In the genomic region with DNA sequence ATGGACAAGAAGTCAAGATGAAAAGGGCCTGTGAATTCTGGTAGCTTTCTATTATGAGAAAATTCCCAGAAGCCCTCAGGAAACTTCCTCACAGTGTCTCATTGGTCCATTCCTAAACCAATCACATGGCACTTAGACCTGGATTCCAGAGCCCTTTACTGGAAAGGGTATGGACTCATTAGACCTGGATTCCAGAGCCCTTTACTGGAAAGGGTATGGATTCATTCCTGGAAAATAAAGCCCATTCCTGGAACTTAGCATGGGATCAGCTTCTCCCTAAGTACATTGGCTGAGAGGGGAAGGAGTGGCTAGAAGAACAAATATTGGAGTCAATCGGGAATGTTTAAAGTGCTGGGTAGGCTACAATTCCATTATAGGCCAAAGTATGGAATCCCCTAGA, we compare ENCODE assay signal across 2 cellular contexts.
TF ChIP-seq lines count a peak whose summit lies in the region.

No MANE protein-coding gene starts in this region.

TF ChIP-seq in GM23338, 12 proteins besides CTCF, POLR2A, EP300 and RAD21 (continues in another document):
- TF ChIP-seq STAT1 (IDR thresholded peaks at IDR 0.05; ENCODE audit: unreplicated experiment) (no peak), ZNF114 (CRISPR knock-in tag; IDR thresholded peaks at IDR 0.05) (no peak), EZH2phosphoT487 (IDR thresholded peaks at IDR 0.05; ENCODE audit: unreplicated experiment) (no peak), EZH2 (IDR thresholded peaks at IDR 0.05; ENCODE audit: low read depth, unreplicated experiment) (no peak), CREB1 (CRISPR knock-in tag; IDR thresholded peaks at IDR 0.05; ENCODE audit: low read depth) (no peak), JUNB (IDR thresholded peaks at IDR 0.05; ENCODE audit: unreplicated experiment) (no peak), POLR2AphosphoS5 (IDR thresholded peaks at IDR 0.05; ENCODE audit: low read depth) (no peak), ZNF331 (CRISPR knock-in tag; IDR thresholded peaks at IDR 0.05; ENCODE audit: low read depth) (no peak)
- TF ChIP-seq, protein P1, sequence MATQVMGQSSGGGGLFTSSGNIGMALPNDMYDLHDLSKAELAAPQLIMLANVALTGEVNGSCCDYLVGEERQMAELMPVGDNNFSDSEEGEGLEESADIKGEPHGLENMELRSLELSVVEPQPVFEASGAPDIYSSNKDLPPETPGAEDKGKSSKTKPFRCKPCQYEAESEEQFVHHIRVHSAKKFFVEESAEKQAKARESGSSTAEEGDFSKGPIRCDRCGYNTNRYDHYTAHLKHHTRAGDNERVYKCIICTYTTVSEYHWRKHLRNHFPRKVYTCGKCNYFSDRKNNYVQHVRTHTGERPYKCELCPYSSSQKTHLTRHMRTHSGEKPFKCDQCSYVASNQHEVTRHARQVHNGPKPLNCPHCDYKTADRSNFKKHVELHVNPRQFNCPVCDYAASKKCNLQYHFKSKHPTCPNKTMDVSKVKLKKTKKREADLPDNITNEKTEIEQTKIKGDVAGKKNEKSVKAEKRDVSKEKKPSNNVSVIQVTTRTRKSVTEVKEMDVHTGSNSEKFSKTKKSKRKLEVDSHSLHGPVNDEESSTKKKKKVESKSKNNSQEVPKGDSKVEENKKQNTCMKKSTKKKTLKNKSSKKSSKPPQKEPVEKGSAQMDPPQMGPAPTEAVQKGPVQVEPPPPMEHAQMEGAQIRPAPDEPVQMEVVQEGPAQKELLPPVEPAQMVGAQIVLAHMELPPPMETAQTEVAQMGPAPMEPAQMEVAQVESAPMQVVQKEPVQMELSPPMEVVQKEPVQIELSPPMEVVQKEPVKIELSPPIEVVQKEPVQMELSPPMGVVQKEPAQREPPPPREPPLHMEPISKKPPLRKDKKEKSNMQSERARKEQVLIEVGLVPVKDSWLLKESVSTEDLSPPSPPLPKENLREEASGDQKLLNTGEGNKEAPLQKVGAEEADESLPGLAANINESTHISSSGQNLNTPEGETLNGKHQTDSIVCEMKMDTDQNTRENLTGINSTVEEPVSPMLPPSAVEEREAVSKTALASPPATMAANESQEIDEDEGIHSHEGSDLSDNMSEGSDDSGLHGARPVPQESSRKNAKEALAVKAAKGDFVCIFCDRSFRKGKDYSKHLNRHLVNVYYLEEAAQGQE (IDR thresholded peaks at IDR 0.05; ENCODE audit: unreplicated experiment), result no peak
- TF ChIP-seq, protein P2, sequence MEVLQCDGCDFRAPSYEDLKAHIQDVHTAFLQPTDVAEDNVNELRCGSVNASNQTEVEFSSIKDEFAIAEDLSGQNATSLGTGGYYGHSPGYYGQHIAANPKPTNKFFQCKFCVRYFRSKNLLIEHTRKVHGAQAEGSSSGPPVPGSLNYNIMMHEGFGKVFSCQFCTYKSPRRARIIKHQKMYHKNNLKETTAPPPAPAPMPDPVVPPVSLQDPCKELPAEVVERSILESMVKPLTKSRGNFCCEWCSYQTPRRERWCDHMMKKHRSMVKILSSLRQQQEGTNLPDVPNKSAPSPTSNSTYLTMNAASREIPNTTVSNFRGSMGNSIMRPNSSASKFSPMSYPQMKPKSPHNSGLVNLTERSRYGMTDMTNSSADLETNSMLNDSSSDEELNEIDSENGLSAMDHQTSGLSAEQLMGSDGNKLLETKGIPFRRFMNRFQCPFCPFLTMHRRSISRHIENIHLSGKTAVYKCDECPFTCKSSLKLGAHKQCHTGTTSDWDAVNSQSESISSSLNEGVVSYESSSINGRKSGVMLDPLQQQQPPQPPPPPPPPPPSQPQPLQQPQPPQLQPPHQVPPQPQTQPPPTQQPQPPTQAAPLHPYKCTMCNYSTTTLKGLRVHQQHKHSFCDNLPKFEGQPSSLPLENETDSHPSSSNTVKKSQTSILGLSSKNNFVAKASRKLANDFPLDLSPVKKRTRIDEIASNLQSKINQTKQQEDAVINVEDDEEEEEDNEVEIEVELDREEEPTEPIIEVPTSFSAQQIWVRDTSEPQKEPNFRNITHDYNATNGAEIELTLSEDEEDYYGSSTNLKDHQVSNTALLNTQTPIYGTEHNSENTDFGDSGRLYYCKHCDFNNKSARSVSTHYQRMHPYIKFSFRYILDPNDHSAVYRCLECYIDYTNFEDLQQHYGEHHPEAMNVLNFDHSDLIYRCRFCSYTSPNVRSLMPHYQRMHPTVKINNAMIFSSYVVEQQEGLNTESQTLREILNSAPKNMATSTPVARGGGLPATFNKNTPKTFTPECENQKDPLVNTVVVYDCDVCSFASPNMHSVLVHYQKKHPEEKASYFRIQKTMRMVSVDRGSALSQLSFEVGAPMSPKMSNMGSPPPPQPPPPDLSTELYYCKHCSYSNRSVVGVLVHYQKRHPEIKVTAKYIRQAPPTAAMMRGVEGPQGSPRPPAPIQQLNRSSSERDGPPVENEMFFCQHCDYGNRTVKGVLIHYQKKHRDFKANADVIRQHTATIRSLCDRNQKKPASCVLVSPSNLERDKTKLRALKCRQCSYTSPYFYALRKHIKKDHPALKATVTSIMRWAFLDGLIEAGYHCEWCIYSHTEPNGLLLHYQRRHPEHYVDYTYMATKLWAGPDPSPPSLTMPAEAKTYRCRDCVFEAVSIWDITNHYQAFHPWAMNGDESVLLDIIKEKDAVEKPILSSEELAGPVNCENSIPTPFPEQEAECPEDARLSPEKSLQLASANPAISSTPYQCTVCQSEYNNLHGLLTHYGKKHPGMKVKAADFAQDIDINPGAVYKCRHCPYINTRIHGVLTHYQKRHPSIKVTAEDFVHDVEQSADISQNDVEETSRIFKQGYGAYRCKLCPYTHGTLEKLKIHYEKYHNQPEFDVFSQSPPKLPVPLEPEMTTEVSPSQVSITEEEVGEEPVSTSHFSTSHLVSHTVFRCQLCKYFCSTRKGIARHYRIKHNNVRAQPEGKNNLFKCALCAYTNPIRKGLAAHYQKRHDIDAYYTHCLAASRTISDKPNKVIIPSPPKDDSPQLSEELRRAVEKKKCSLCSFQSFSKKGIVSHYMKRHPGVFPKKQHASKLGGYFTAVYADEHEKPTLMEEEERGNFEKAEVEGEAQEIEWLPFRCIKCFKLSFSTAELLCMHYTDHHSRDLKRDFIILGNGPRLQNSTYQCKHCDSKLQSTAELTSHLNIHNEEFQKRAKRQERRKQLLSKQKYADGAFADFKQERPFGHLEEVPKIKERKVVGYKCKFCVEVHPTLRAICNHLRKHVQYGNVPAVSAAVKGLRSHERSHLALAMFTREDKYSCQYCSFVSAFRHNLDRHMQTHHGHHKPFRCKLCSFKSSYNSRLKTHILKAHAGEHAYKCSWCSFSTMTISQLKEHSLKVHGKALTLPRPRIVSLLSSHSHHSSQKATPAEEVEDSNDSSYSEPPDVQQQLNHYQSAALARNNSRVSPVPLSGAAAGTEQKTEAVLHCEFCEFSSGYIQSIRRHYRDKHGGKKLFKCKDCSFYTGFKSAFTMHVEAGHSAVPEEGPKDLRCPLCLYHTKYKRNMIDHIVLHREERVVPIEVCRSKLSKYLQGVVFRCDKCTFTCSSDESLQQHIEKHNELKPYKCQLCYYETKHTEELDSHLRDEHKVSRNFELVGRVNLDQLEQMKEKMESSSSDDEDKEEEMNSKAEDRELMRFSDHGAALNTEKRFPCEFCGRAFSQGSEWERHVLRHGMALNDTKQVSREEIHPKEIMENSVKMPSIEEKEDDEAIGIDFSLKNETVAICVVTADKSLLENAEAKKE (CRISPR knock-in tag; IDR thresholded peaks at IDR 0.05), result no peak

TF ChIP-seq in HCT116, 20 proteins besides CTCF, POLR2A, EP300 and RAD21:
- TF ChIP-seq FOSL1 (IDR thresholded peaks at IDR 0.05; ENCODE audit: low read depth) (no peak), TCF7L2 (IDR thresholded peaks at IDR 0.05; ENCODE audit: borderline replicate concordance, extremely low read depth, insufficient read depth, insufficient read length) (no peak), JUND (IDR thresholded peaks at IDR 0.05) (no peak), ZNF274 (IDR thresholded peaks at IDR 0.05; ENCODE audit: low read depth, low read length) (no peak), YY1 (IDR thresholded peaks at IDR 0.05; ENCODE audit: extremely low read depth, insufficient replicate concordance, low read depth, low read length) (no peak), SP1 (IDR thresholded peaks at IDR 0.05; ENCODE audit: low read depth) (no peak), ZFX (IDR thresholded peaks at IDR 0.05) (no peak), CBX3 (IDR thresholded peaks at IDR 0.05; ENCODE audit: low read depth) (no peak), CEBPB (IDR thresholded peaks at IDR 0.05; ENCODE audit: low read depth) (no peak), EZH2phosphoT487 (IDR thresholded peaks at IDR 0.05; ENCODE audit: borderline replicate concordance) (no peak), SIN3A (IDR thresholded peaks at IDR 0.05; ENCODE audit: low read depth) (no peak), POLR2AphosphoS5 (IDR thresholded peaks at IDR 0.05; ENCODE audit: low read depth, low read length) (no peak), SRF (IDR thresholded peaks at IDR 0.05; ENCODE audit: low read depth) (no peak)
- TF ChIP-seq, protein P1 (IDR thresholded peaks at IDR 0.05; ENCODE audit: low read depth), result no peak
- TF ChIP-seq, protein P3, sequence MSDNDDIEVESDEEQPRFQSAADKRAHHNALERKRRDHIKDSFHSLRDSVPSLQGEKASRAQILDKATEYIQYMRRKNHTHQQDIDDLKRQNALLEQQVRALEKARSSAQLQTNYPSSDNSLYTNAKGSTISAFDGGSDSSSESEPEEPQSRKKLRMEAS (IDR thresholded peaks at IDR 0.05), result no peak
- TF ChIP-seq, protein P4, sequence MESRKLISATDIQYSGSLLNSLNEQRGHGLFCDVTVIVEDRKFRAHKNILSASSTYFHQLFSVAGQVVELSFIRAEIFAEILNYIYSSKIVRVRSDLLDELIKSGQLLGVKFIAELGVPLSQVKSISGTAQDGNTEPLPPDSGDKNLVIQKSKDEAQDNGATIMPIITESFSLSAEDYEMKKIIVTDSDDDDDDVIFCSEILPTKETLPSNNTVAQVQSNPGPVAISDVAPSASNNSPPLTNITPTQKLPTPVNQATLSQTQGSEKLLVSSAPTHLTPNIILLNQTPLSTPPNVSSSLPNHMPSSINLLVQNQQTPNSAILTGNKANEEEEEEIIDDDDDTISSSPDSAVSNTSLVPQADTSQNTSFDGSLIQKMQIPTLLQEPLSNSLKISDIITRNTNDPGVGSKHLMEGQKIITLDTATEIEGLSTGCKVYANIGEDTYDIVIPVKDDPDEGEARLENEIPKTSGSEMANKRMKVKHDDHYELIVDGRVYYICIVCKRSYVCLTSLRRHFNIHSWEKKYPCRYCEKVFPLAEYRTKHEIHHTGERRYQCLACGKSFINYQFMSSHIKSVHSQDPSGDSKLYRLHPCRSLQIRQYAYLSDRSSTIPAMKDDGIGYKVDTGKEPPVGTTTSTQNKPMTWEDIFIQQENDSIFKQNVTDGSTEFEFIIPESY (IDR thresholded peaks at IDR 0.05; ENCODE audit: extremely low read depth, insufficient replicate concordance, low read length), result no peak
- TF ChIP-seq, protein P5, sequence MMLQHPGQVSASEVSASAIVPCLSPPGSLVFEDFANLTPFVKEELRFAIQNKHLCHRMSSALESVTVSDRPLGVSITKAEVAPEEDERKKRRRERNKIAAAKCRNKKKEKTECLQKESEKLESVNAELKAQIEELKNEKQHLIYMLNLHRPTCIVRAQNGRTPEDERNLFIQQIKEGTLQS (IDR thresholded peaks at IDR 0.05), result no peak
